9 cellular contexts compared by ENCODE assay signal in genomic region chr15:89761009-89761831, GRCh38. TPM values are rescaled to one million over a fixed set of nuclear protein-coding genes. Genes with fewer than 3 reads are reported as not detected.
DNase-seq lines count a peak whose midpoint lies in the region; ATAC-seq and TF ChIP-seq lines count a peak whose summit lies in the region.
"Had no signal": no experiment of that assay in that cellular context is flagged by ENCODE, and none has a peak within 500 bp of the region (broad histone marks: within the 10 kb centered on the region; RNA-seq: fewer than 3 reads in every experiment).

No MANE protein-coding gene starts in this region.

- peaks cover 4% of the 10 kb centered on the region for H3K4me1 ChIP-seq in left ventricle myocardium inferior
- peaks cover 12% of the 10 kb centered on the region for H3K4me1 ChIP-seq in NT2/D1 (ENCODE audit: insufficient read depth, insufficient read length)
- H3K4me1 ChIP-seq in urinary bladder (ENCODE audit: insufficient read depth) = no peaks in the 10 kb centered on the region
- no peaks in the 10 kb centered on the region for H3K4me1 ChIP-seq in naive thymus-derived CD4-positive, alpha-beta T cell (ENCODE audit: control insufficient read depth in 2 of 2, insufficient read depth in 2 of 2, low read length in 2 of 2)

- CTCF ChIA-PET in naive thymus-derived CD4-positive, alpha-beta T cell (lab: Charles Lee) = interaction anchor here (0.6 to 1.2 kb wide), 6 partner anchors 13 to 309 kb away, joined by 3 to 4 read pairs (median 3); no protein-coding TSS in a partner anchor

- H3K4me3 Mint-ChIP-seq in naive thymus-derived CD4-positive, alpha-beta T cell = no peak overlapping the region

- H3K27me3 ChIP-seq in left ventricle myocardium inferior (ENCODE audit: low read depth) (no peaks in the 10 kb centered on the region), NT2/D1 (ENCODE audit: insufficient read depth, insufficient read length) (no peaks in the 10 kb centered on the region)
- H3K27me3 ChIP-seq in naive thymus-derived CD4-positive, alpha-beta T cell (ENCODE audit: control insufficient read depth in 2 of 2, insufficient read depth in 2 of 2, low read length in 2 of 2) = no peaks in the 10 kb centered on the region

- peaks cover 0 to 5% (median 0%) of the 10 kb centered on the region in 7 donors for H3K4me1 Mint-ChIP-seq in naive thymus-derived CD4-positive, alpha-beta T cell

- no peaks in the 10 kb centered on the region for H3K9me3 ChIP-seq in left ventricle myocardium inferior (replicated peaks)
- no peaks in the 10 kb centered on the region for H3K9me3 ChIP-seq in NT2/D1 (ENCODE audit: insufficient read depth, low read length)
- no peaks in the 10 kb centered on the region for H3K9me3 ChIP-seq in naive thymus-derived CD4-positive, alpha-beta T cell (ENCODE audit: control insufficient read depth in 2 of 3, low read length in 3 of 3)

- peak overlapping the region; percentile 32 for H3K9ac ChIP-seq in NT2/D1 (ENCODE audit: insufficient read length, low read depth)

- H3K36me3 Mint-ChIP-seq in naive thymus-derived CD4-positive, alpha-beta T cell = no peaks in the 10 kb centered on the region

- no peaks in the 10 kb centered on the region for H3K36me3 ChIP-seq in left ventricle myocardium inferior
- H3K36me3 ChIP-seq in NT2/D1 (ENCODE audit: insufficient read depth, insufficient read length, low read length) = no peaks in the 10 kb centered on the region
- H3K36me3 ChIP-seq in urinary bladder (ENCODE audit: insufficient read depth) = no peaks in the 10 kb centered on the region
- H3K36me3 ChIP-seq in naive thymus-derived CD4-positive, alpha-beta T cell (ENCODE audit: control insufficient read depth in 2 of 3, insufficient read depth in 3 of 3, low read length in 3 of 3) = no peaks in the 10 kb centered on the region

- H3K9me3 Mint-ChIP-seq in naive thymus-derived CD4-positive, alpha-beta T cell = no peaks in the 10 kb centered on the region

- intact Hi-C loops in left ventricle myocardium inferior (cut with micrococcal nuclease) = loop anchor here (5.0 kb wide), 1 partner anchor 116 kb away; no protein-coding TSS in a partner anchor
- intact Hi-C loops in Right ventricle myocardium inferior (cut with DNase I) = loop anchor here (5.0 kb wide), 2 partner anchors 211 to 306 kb away; no protein-coding TSS in a partner anchor
- intact Hi-C loops in left colon (cut with DNase I, micrococcal nuclease) = no loop called here
- intact Hi-C loops in naive thymus-derived CD4-positive, alpha-beta T cell (cut with micrococcal nuclease) = loop anchor here (2.0 to 5.0 kb wide), 2 partner anchors 311 to 326 kb away; no protein-coding TSS in a partner anchor

- H3K27ac ChIP-seq in left ventricle myocardium inferior (replicated peaks) (no peak overlapping the region), urinary bladder (ENCODE audit: low read depth) (peak overlapping the region; percentile 13)
- no peak overlapping the region for H3K27ac ChIP-seq in naive thymus-derived CD4-positive, alpha-beta T cell (ENCODE audit: low read depth, low read length)

- no peak overlapping the region for H3K27ac Mint-ChIP-seq in naive thymus-derived CD4-positive, alpha-beta T cell

- DNase-seq in left ventricle myocardium inferior (no peak), Right ventricle myocardium inferior (ENCODE audit: missing footprints) (no peak), NT2/D1 (ENCODE audit: low read depth, low spot score) (no peak), left colon (peak in 1 of 2 donors; percentile 68), foreskin melanocyte (no peak)
- no peak for DNase-seq in naive thymus-derived CD4-positive, alpha-beta T cell
- DNase-seq: NCI-H446 treated with DMSO at 0.1 percent for 48 hours had no signal

- 73% methylated on average over 18 of the region's 18 CpGs for WGBS in urinary bladder

- no peak for ATAC-seq in Right ventricle myocardium inferior
- ATAC-seq in left colon = peak; percentile 22
- ATAC-seq in GM21825 (IDR thresholded peaks at IDR 0.05; ENCODE audit: unreplicated experiment) = no peak
- no peak for ATAC-seq in naive thymus-derived CD4-positive, alpha-beta T cell

- H3K4me3 ChIP-seq in left ventricle myocardium inferior (no peak overlapping the region), NT2/D1 (ENCODE audit: insufficient read length, low read depth) (no peak overlapping the region), urinary bladder (ENCODE audit: low read depth, low read length) (no peak overlapping the region)
- no peak overlapping the region for H3K4me3 ChIP-seq in naive thymus-derived CD4-positive, alpha-beta T cell (ENCODE audit: low read length)

- POLR2A ChIA-PET in naive thymus-derived CD4-positive, alpha-beta T cell (lab: Charles Lee) = no interaction called here

- H3K27me3 Mint-ChIP-seq in naive thymus-derived CD4-positive, alpha-beta T cell = peaks cover 0 to 13% (median 4%) of the 10 kb centered on the region in 5 donors

- TF ChIP-seq CTCF in left ventricle myocardium inferior (IDR thresholded peaks at IDR 0.05; ENCODE audit: borderline replicate concordance) = peak; percentile 15

RNA-seq across cellular contexts. Expression of gene MESP1, which starts 10.2 kb away (rescaled TPM):
- total RNA-seq in left ventricle myocardium inferior (8.4 TPM), Right ventricle myocardium inferior (7.4 TPM), left colon (10 to 100 TPM in 1 of 2 donors, 1 to 10 TPM in 1; 9.7 to 13.4 TPM), urinary bladder (not detected)
- polyA plus RNA-seq in urinary bladder = 0.91 TPM
- 1 to 10 TPM in 1 of 5 experiments, under 1 TPM in 2, not detected in 2; 0.38 to 1.2 (median 0.50) TPM for total RNA-seq in naive thymus-derived CD4-positive, alpha-beta T cell
- polyA plus RNA-seq in naive thymus-derived CD4-positive, alpha-beta T cell = under 1 TPM; 0.17 to 0.38 TPM

RNA-seq across cellular contexts. Expression of gene MESP2, which starts 14.9 kb away (rescaled TPM):
- 0.27 TPM for total RNA-seq in left ventricle myocardium inferior
- 0.51 TPM for total RNA-seq in Right ventricle myocardium inferior
- total RNA-seq in left colon = 1 to 10 TPM in 1 of 2 donors, under 1 TPM in 1; 0.84 to 1.0 TPM
- total RNA-seq in urinary bladder = not detected
- polyA plus RNA-seq in urinary bladder = 0.10 TPM
- total RNA-seq in naive thymus-derived CD4-positive, alpha-beta T cell = not detected
- not detected for polyA plus RNA-seq in naive thymus-derived CD4-positive, alpha-beta T cell

RNA-seq across cellular contexts. Expression of gene ANPEP, which starts 53.4 kb away (rescaled TPM):
- total RNA-seq in left ventricle myocardium inferior = 8.9 TPM
- total RNA-seq in Right ventricle myocardium inferior = 9.4 TPM
- total RNA-seq in left colon = 100 to 1,000 TPM; 439 to 623 TPM
- total RNA-seq in urinary bladder = 14.6 TPM
- 26.8 TPM for polyA plus RNA-seq in urinary bladder
- total RNA-seq in naive thymus-derived CD4-positive, alpha-beta T cell = 100 to 1,000 TPM in 1 of 5 experiments, 10 to 100 TPM in 1, 1 to 10 TPM in 3; 1.9 to 123 (median 2.7) TPM
- under 1 TPM in 1 of 2 donors, not detected in 1; 0.12 TPM for polyA plus RNA-seq in naive thymus-derived CD4-positive, alpha-beta T cell

Comparison
In these comparisons a context has a peak if more than half of its experiments do, and no peak if none do; other contexts are left out.
1. intact Hi-C loops: an anchor here in left ventricle myocardium inferior (5.0 kb wide), Right ventricle myocardium inferior (5.0 kb wide) and naive thymus-derived CD4-positive, alpha-beta T cell (2.0 to 5.0 kb wide); none called in left colon.